Comparison of ENCODE assay signal across 16 cellular contexts in genomic region chr3:86782860-86783259, GRCh38.
DNase-seq lines count a peak whose midpoint lies in the region; TF ChIP-seq lines count a peak whose summit lies in the region.
"Had no signal": no experiment of that assay in that cellular context is flagged by ENCODE, and none has a peak within 500 bp of the region (broad histone marks: within the 10 kb centered on the region; RNA-seq: fewer than 3 reads in every experiment).

No MANE protein-coding gene starts in this region.

- BruUV-seq in PC-9 (replicated peaks; lab: Mats Ljungman, UMichigan): no TSS peak

- H4K8ac ChIP-seq in mesenchymal stem cell (ENCODE audit: low read length): no peak overlapping the region

- H2BK5ac ChIP-seq in mesenchymal stem cell (ENCODE audit: low read depth, low read length, poor library complexity, severe bottlenecking): no peak overlapping the region

- no peak overlapping the region for H2AK5ac ChIP-seq in mesenchymal stem cell (ENCODE audit: low read length, severe bottlenecking)

- H3K9me2 ChIP-seq in GM23248 (ENCODE audit: insufficient read depth) (no peaks in the 10 kb centered on the region), PC-9 (ENCODE audit: insufficient read depth) (no peaks in the 10 kb centered on the region)

- H2AFZ ChIP-seq in GM23248 (peak overlapping the region; percentile 73), PC-9 (peak overlapping the region; percentile 44; the same call in 1 of the 2 replicates), mesenchymal stem cell (ENCODE audit: low read depth, low read length) (no peak overlapping the region)

- H3K79me2 ChIP-seq in GM23248 (ENCODE audit: insufficient read depth) (peaks cover 9% of the 10 kb centered on the region), PC-9 (ENCODE audit: low read depth) (no peaks in the 10 kb centered on the region)

- no peaks in the 10 kb centered on the region for H3K27me3 ChIP-seq in GM23248 (replicated peaks; ENCODE audit: insufficient read depth)
- no peaks in the 10 kb centered on the region for H3K27me3 ChIP-seq in PC-9 (ENCODE audit: insufficient read depth, low read depth)
- no peaks in the 10 kb centered on the region for H3K27me3 ChIP-seq in mesenchymal stem cell (ENCODE audit: control insufficient read depth in 1 of 2, insufficient read depth in 1 of 2, low read length in 2 of 2)
- H3K27me3 ChIP-seq: BLaER1 had no signal

- H2BK120ac ChIP-seq in mesenchymal stem cell (ENCODE audit: low read depth, low read length): no peak overlapping the region

- H3K4me1 ChIP-seq in GM23248 (ENCODE audit: insufficient read depth) (peaks cover 42% of the 10 kb centered on the region), PC-9 (replicated peaks; ENCODE audit: insufficient read depth) (0 out of 2 replicates have a peak, but pooled peaks cover 9% of the 10 kb centered on the region), mesenchymal stem cell (ENCODE audit: control insufficient read depth, insufficient read depth, low read depth, low read length) (no peaks in the 10 kb centered on the region)
- H3K4me1 ChIP-seq: BLaER1 had no signal

- no peak overlapping the region for H2BK12ac ChIP-seq in mesenchymal stem cell (ENCODE audit: low read length in 2 of 2)

- CTCF ChIA-PET in PC-9 (lab: Charles Lee): no interaction called here
- CTCF ChIA-PET in GM10248 (lab: Yijun Ruan, JAX): interaction anchor here (0.9 to 1.2 kb wide), 2 partner anchors 10 to 15 kb away, joined by 3 read pairs; no protein-coding TSS in a partner anchor

- no peak for DNase-seq in GM23248
- no peak for DNase-seq in PC-9
- DNase-seq in mesenchymal stem cell: no peak
- no peak for DNase-seq in osteocyte (ENCODE audit: extremely low spot score, unreplicated experiment)
- DNase-seq in hypothalamus (lab: John Stamatoyannopoulos, UW): no peak
- no peak for DNase-seq in GM10248 (ENCODE audit: extremely low spot score)
- DNase-seq in NCI-H345 treated with DMSO at 0.1 percent for 48 hours (lab: John Stamatoyannopoulos, UW; ENCODE audit: unreplicated experiment): no peak
- DNase-seq: Calu3; CD8-positive, alpha-beta T cell; DMS 273 treated with DMSO at 0.1 percent for 48 hours; DMS53; DND-41; EL had no signal

- peak overlapping the region; percentile 32 for H3K9ac ChIP-seq in GM23248
- H3K9ac ChIP-seq in mesenchymal stem cell (ENCODE audit: low read length): peak overlapping the region; percentile 25
- H3K9ac ChIP-seq: BLaER1 had no signal

- H3K27ac Mint-ChIP-seq in osteocyte (ENCODE audit: unreplicated experiment): peak overlapping the region; percentile 89
- H3K27ac Mint-ChIP-seq: CD14-positive monocyte; CD8-positive, alpha-beta T cell had no signal

- no peaks in the 10 kb centered on the region for H3K27me3 Mint-ChIP-seq in osteocyte (ENCODE audit: unreplicated experiment)

- no peaks in the 10 kb centered on the region for H4K20me1 ChIP-seq in GM23248 (ENCODE audit: insufficient read depth)
- H4K20me1 ChIP-seq in PC-9 (ENCODE audit: insufficient read depth): no peaks in the 10 kb centered on the region
- H4K20me1 ChIP-seq: BLaER1 had no signal

- H3K9me3 ChIP-seq in GM23248 (ENCODE audit: low read depth) (no peaks in the 10 kb centered on the region), PC-9 (ENCODE audit: insufficient read depth, low read depth) (no peaks in the 10 kb centered on the region), mesenchymal stem cell (ENCODE audit: control insufficient read depth, low read length) (no peaks in the 10 kb centered on the region)
- H3K9me3 ChIP-seq: BLaER1, HAP-1 had no signal

- H3K4me1 Mint-ChIP-seq in osteocyte (ENCODE audit: unreplicated experiment): peaks cover 29% of the 10 kb centered on the region
- H3K4me1 Mint-ChIP-seq: CD14-positive monocyte had no signal

- no peak overlapping the region for H4K91ac ChIP-seq in mesenchymal stem cell (ENCODE audit: low read length)

- no peak overlapping the region for H3K4me3 ChIP-seq in GM23248
- no peak overlapping the region for H3K4me3 ChIP-seq in PC-9
- no peak overlapping the region for H3K4me3 ChIP-seq in mesenchymal stem cell (ENCODE audit: insufficient read depth in 1 of 2, low read depth in 1 of 2, low read length in 2 of 2)
- H3K4me3 ChIP-seq: BLaER1, HAP-1 had no signal

- no peak overlapping the region for H3K23ac ChIP-seq in mesenchymal stem cell (ENCODE audit: low read length in 2 of 2)

- POLR2A ChIA-PET in PC-9 (lab: Charles Lee; ENCODE audit: unreplicated experiment): no interaction called here
- POLR2A ChIA-PET in GM10248 (lab: Yijun Ruan, JAX): no interaction called here

- H3F3A ChIP-seq in GM23248 (ENCODE audit: insufficient read depth) (peaks cover 4% of the 10 kb centered on the region; the same call in 1 of the 2 replicates), PC-9 (ENCODE audit: insufficient read depth, low read depth) (no peaks in the 10 kb centered on the region)

- H3K4me2 ChIP-seq in GM23248 (ENCODE audit: unreplicated experiment) (peak overlapping the region; percentile 72), PC-9 (no peak overlapping the region), mesenchymal stem cell (ENCODE audit: low read length, poor library complexity, severe bottlenecking) (no peak overlapping the region)
- H3K4me2 ChIP-seq: BLaER1 had no signal

- no peaks in the 10 kb centered on the region for H3K79me1 ChIP-seq in mesenchymal stem cell (replicated peaks; ENCODE audit: low read length, poor library complexity, severe bottlenecking)

- TF ChIP-seq CTCF in PC-9 (conservative IDR thresholded peaks at IDR 0.05): no peak
- TF ChIP-seq CTCF in osteocyte (IDR thresholded peaks at IDR 0.05): no peak
- no peak for TF ChIP-seq CTCF in GM10248 (IDR thresholded peaks at IDR 0.05; ENCODE audit: control extremely low read depth, extremely low read depth, low read depth, missing control alignments)

- H3K4ac ChIP-seq in mesenchymal stem cell (ENCODE audit: low read depth in 1 of 2, low read length in 2 of 2): no peak overlapping the region

- peaks cover 4% of the 10 kb centered on the region for H3K9me3 Mint-ChIP-seq in osteocyte (ENCODE audit: unreplicated experiment)
- H3K9me3 Mint-ChIP-seq: CD14-positive monocyte; CD8-positive, alpha-beta T cell had no signal

- H3K18ac ChIP-seq in mesenchymal stem cell (ENCODE audit: low read depth in 1 of 2, low read length in 2 of 2): no peak overlapping the region

- no peak overlapping the region for H2BK15ac ChIP-seq in mesenchymal stem cell (ENCODE audit: low read depth, poor library complexity, severe bottlenecking)

- H3K4me3 Mint-ChIP-seq in osteocyte (ENCODE audit: unreplicated experiment): peak overlapping the region; percentile 23
- H3K4me3 Mint-ChIP-seq: CD14-positive monocyte; CD8-positive, alpha-beta T cell had no signal

- in situ Hi-C loops in GM23248 (cut with MboI): loop anchor here (10.0 to 25.0 kb wide), 3 partner anchors 212 to 1254 kb away; partner anchors contain the start of gene VGLL3

- H3K27ac ChIP-seq in GM23248: peak overlapping the region; percentile 37
- no peak overlapping the region for H3K27ac ChIP-seq in PC-9
- no peak overlapping the region for H3K27ac ChIP-seq in mesenchymal stem cell (ENCODE audit: low read length, poor library complexity, severe bottlenecking)
- H3K27ac ChIP-seq: BLaER1 had no signal

- intact Hi-C loops in PC-9 (cut with micrococcal nuclease; ENCODE audit: unreplicated experiment): loop anchor here (10.0 kb wide), 1 partner anchor 552 kb away; no protein-coding TSS in a partner anchor

- WGBS in GM23248 (ENCODE audit: low coverage in 1 of 2, low lambda C conversion rate in 2 of 2, missing lambda C conversion rate in 2 of 2), 2 experiments: 30% methylated on average over 4 of the region's 4 CpGs
- WGBS in mesenchymal stem cell: 60% methylated on average over 1 of the region's 4 CpGs

- H3K36me3 Mint-ChIP-seq in osteocyte (ENCODE audit: unreplicated experiment): no peaks in the 10 kb centered on the region
- H3K36me3 Mint-ChIP-seq: CD14-positive monocyte; CD8-positive, alpha-beta T cell had no signal

- no peaks in the 10 kb centered on the region for H3K36me3 ChIP-seq in GM23248 (ENCODE audit: low read depth)
- no peaks in the 10 kb centered on the region for H3K36me3 ChIP-seq in PC-9 (ENCODE audit: low read depth)
- no peaks in the 10 kb centered on the region for H3K36me3 ChIP-seq in mesenchymal stem cell (ENCODE audit: control insufficient read depth in 1 of 2, insufficient read depth in 2 of 2, low read depth in 1 of 2, low read length in 2 of 2)
- H3K36me3 ChIP-seq: BLaER1, HAP-1 had no signal

- no peak overlapping the region for H3K14ac ChIP-seq in mesenchymal stem cell (ENCODE audit: low read length in 2 of 2)
